ENCODE assay signal across 8 cellular contexts in the genomic region with DNA sequence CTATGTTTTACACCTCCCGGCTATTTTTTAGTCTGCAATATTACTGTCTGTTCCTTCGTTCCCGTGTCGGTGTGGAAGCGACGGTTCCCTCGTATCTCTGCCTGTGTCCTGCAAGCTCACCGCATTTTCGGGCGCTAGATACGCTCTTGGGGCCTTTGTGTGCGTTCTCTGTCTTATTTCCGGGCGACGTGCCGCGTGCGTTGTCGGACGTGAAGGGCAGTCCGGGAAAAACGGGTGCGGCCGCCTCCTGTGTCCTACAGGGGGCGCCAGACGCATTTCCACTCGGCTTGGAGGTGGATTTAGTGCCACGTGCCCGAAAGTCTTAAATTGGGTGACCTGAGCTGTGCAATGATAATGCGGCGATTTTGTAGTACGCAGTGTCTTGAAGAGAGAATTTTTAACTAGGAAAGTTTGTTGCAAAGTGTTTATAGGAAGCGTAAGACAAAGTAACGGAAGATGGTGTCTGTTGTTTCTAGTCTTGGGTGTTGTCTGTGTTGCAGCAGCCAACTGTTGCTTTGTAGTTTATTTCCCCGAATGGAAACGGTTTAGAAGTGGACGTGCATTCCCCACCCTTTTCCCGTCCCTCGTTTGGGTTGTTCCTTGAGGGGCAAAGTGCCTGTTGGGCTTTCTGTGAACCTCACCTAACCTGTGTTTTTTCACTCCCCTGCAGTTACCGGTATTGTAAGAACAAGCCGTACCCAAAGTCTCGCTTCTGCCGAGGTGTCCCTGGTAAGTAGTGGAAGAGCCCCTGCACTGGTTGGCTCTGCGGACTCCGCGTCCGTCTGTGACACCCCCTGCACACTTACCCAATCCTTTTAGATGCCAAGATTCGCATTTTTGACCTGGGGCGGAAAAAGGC. TPM values are rescaled to one million over a fixed set of nuclear protein-coding genes. Genes with fewer than 3 reads are reported as not detected.
A peak's percentile ranks its signal among the peaks of the same experiment; 100 is the strongest.
DNase-seq lines count a peak whose midpoint lies in the region; ATAC-seq and TF ChIP-seq lines count a peak whose summit lies in the region.

No MANE protein-coding gene starts in this region.

- peaks cover 25% of the 10 kb centered on the region for H4K20me1 ChIP-seq in Loucy (ENCODE audit: insufficient read depth, low read length, poor library complexity, severe bottlenecking)

- peaks cover 24% of the 10 kb centered on the region for H3K4me1 Mint-ChIP-seq in activated naive CD4-positive, alpha-beta T cell treated with anti-CD3 and anti-CD28 coated beads, Interleukin-2, amount 10 ng/mL, durations not matched to agents 7 days and 5 days

- H3K27me3 ChIP-seq in Loucy (ENCODE audit: insufficient read depth, low read length, poor library complexity, severe bottlenecking) (peaks cover 8% of the 10 kb centered on the region), gastroesophageal sphincter (no peaks in the 10 kb centered on the region), neutrophil (no peaks in the 10 kb centered on the region)

- H3K79me2 ChIP-seq in Loucy (ENCODE audit: insufficient read depth, low read length): peaks cover 35% of the 10 kb centered on the region

- no peaks in the 10 kb centered on the region for H3K9me3 Mint-ChIP-seq in activated naive CD4-positive, alpha-beta T cell treated with anti-CD3 and anti-CD28 coated beads, Interleukin-2, amount 10 ng/mL, durations not matched to agents 7 days and 5 days

- H3K4me1 ChIP-seq in Loucy (ENCODE audit: insufficient read depth, low read length, poor library complexity, severe bottlenecking) (peaks cover 13% of the 10 kb centered on the region), gastroesophageal sphincter (peaks cover 0 to 40% (median 4%) of the 10 kb centered on the region in 3 donors), neutrophil (ENCODE audit: control insufficient read depth in 1 of 2, insufficient read depth in 1 of 2, low read depth in 1 of 2, low read length in 1 of 2) (peaks cover 16 to 21% of the 10 kb centered on the region in 2 experiments)

- no peaks in the 10 kb centered on the region for H3K9me3 ChIP-seq in Loucy (ENCODE audit: insufficient read depth, low read depth, low read length)
- H3K9me3 ChIP-seq in gastroesophageal sphincter: no peaks in the 10 kb centered on the region
- H3K9me3 ChIP-seq in neutrophil: no peaks in the 10 kb centered on the region

- peaks cover 30% of the 10 kb centered on the region for H3K36me3 Mint-ChIP-seq in activated naive CD4-positive, alpha-beta T cell treated with anti-CD3 and anti-CD28 coated beads, Interleukin-2, amount 10 ng/mL, durations not matched to agents 7 days and 5 days

- H3K4me3 ChIP-seq in Loucy (ENCODE audit: low read length, poor library complexity, severe bottlenecking) (peak overlapping the region; percentile 93), gastroesophageal sphincter (peak overlapping the region; percentile 73 to 97), neutrophil (ENCODE audit: low read depth in 1 of 2, low read length in 1 of 2) (peak overlapping the region; percentile 70 to 78)

- peak; percentile 64 for DNase-seq in NK-92 treated with Interleukin-12 subunit alpha and Interleukin-12 subunit beta, amount 100 ng/mL, for 24 hours (lab: John Stamatoyannopoulos, UW)
- DNase-seq in NK-92 (lab: John Stamatoyannopoulos, UW; ENCODE audit: unreplicated experiment): no peak
- peak; percentile 79 for DNase-seq in SK-MEL-5 (ENCODE audit: low read depth, low spot score)
- peak; percentile 89 for DNase-seq in activated naive CD4-positive, alpha-beta T cell treated with anti-CD3 and anti-CD28 coated beads, Interleukin-2, amount 10 ng/mL, durations not matched to agents 7 days and 5 days
- DNase-seq in superior temporal gyrus (ENCODE audit: extremely low spot score): peak; percentile 83

- H3K9me2 ChIP-seq in Loucy (replicated peaks; ENCODE audit: low read depth, low read length): no peaks in the 10 kb centered on the region

- peak overlapping the region; percentile 86 for H3K4me2 ChIP-seq in Loucy (ENCODE audit: low read depth, low read length, poor library complexity, severe bottlenecking)

- in situ Hi-C loops in SK-MEL-5 (cut with HindIII; ENCODE audit: low pct_unique_long_range_greater_than_20kb, low sequenced_read_pairs): no loop called here

- TF ChIP-seq POLR2A in gastroesophageal sphincter (IDR thresholded peaks at IDR 0.05): no peak

- peak; percentile 63 for ATAC-seq in gastroesophageal sphincter

- H3F3A ChIP-seq in Loucy (ENCODE audit: low read depth): no peaks in the 10 kb centered on the region; the same call in 1 of the 2 replicates

- H3K27ac ChIP-seq in gastroesophageal sphincter (peak overlapping the region; percentile 92 to 100 (median 96)), neutrophil (peak overlapping the region; percentile 96)

- TF ChIP-seq EP300 in gastroesophageal sphincter (IDR thresholded peaks at IDR 0.05): no peak

- H3K36me3 ChIP-seq in Loucy (ENCODE audit: insufficient read depth, low read length) (peaks cover 21% of the 10 kb centered on the region; the same call in 1 of the 2 replicates), gastroesophageal sphincter (peaks cover 0 to 36% of the 10 kb centered on the region in 2 donors), neutrophil (peaks cover 36% of the 10 kb centered on the region)

- CTCF ChIA-PET in activated naive CD4-positive, alpha-beta T cell treated with anti-CD3 and anti-CD28 coated beads, Interleukin-2, amount 10 ng/mL, durations not matched to agents 7 days and 5 days (lab: Charles Lee): interaction anchor here (1.1 to 2.4 kb wide), 6 partner anchors 10 to 386 kb away, joined by 3 to 14 read pairs (median 4); a partner anchor contains a TSS

- TF ChIP-seq CTCF in Loucy (conservative IDR thresholded peaks at IDR 0.05; ENCODE audit: low read length) (peak; percentile 64), gastroesophageal sphincter (IDR thresholded peaks at IDR 0.05) (peak; percentile 63 to 85 (median 82)), neutrophil (IDR thresholded peaks at IDR 0.05) (peak; percentile 93)

- H3K27ac Mint-ChIP-seq in activated naive CD4-positive, alpha-beta T cell treated with anti-CD3 and anti-CD28 coated beads, Interleukin-2, amount 10 ng/mL, durations not matched to agents 7 days and 5 days: peak overlapping the region; percentile 100

- 56% methylated on average over 21 of the region's 49 CpGs; no CpG with 5 or more reads in 1 of the 2 donors for WGBS in gastroesophageal sphincter (ENCODE audit: low coverage in 1 of 2), 2 donors

- peaks cover 4% of the 10 kb centered on the region for H3K27me3 Mint-ChIP-seq in activated naive CD4-positive, alpha-beta T cell treated with anti-CD3 and anti-CD28 coated beads, Interleukin-2, amount 10 ng/mL, durations not matched to agents 7 days and 5 days

- peak overlapping the region; percentile 100 for H3K9ac ChIP-seq in Loucy (ENCODE audit: low read depth, low read length, poor library complexity, severe bottlenecking)

- no peak overlapping the region for H2AFZ ChIP-seq in Loucy (ENCODE audit: low read length)

- H3K4me3 Mint-ChIP-seq in activated naive CD4-positive, alpha-beta T cell treated with anti-CD3 and anti-CD28 coated beads, Interleukin-2, amount 10 ng/mL, durations not matched to agents 7 days and 5 days: peak overlapping the region; percentile 99

RNA-seq across cellular contexts. Expression of a gene that starts 0.7 kb away (rescaled TPM):
- total RNA-seq in SK-MEL-5 (2014; rRNA removed; shearing (Covaris generic)): 3,421 and 3,578 TPM in 2 replicates
- 4,659 and 5,421 TPM in 2 replicates for polyA plus RNA-seq in SK-MEL-5 (2015; cell fraction: cytosol; rRNA removed)
- 1,251 and 1,421 TPM in 2 replicates for polyA plus RNA-seq in SK-MEL-5 (2015; cell fraction: nucleus; rRNA removed)
- 1,000 to 10,000 TPM; 3,970 to 7,427 (median 5,392) TPM for total RNA-seq in gastroesophageal sphincter

RNA-seq across cellular contexts. Expression of a gene that starts 10.2 kb away (rescaled TPM):
- total RNA-seq in SK-MEL-5 (2014; rRNA removed; shearing (Covaris generic)): 53.4 and 56.8 TPM in 2 replicates
- polyA plus RNA-seq in SK-MEL-5 (2015; cell fraction: cytosol; rRNA removed): 70.7 and 87.8 TPM in 2 replicates
- polyA plus RNA-seq in SK-MEL-5 (2015; cell fraction: nucleus; rRNA removed): 38.6 and 38.8 TPM in 2 replicates
- 10 to 100 TPM; 11.1 to 29.3 (median 22.3) TPM for total RNA-seq in gastroesophageal sphincter

RNA-seq across cellular contexts. Expression of a gene that starts 12.4 kb away (rescaled TPM):
- total RNA-seq in SK-MEL-5 (2014; rRNA removed; shearing (Covaris generic)): 17.6 and 25.3 TPM in 2 replicates
- polyA plus RNA-seq in SK-MEL-5 (2015; cell fraction: cytosol; rRNA removed): 18.6 and 20.8 TPM in 2 replicates
- 407 and 423 TPM in 2 replicates for polyA plus RNA-seq in SK-MEL-5 (2015; cell fraction: nucleus; rRNA removed)
- total RNA-seq in gastroesophageal sphincter: 10 to 100 TPM; 11.7 to 54.5 (median 24.4) TPM

RNA-seq across cellular contexts. Expression of a gene that starts 19.8 kb away (rescaled TPM):
- 15.4 and 21.3 TPM in 2 replicates for total RNA-seq in SK-MEL-5 (2014; rRNA removed; shearing (Covaris generic))
- polyA plus RNA-seq in SK-MEL-5 (2015; cell fraction: cytosol; rRNA removed): 66.5 and 77.3 TPM in 2 replicates
- polyA plus RNA-seq in SK-MEL-5 (2015; cell fraction: nucleus; rRNA removed): 119 and 130 TPM in 2 replicates
- total RNA-seq in gastroesophageal sphincter: 10 to 100 TPM; 41.0 to 58.6 (median 50.6) TPM

RNA-seq across cellular contexts. Expression of a gene that starts 24.5 kb away (rescaled TPM):
- 108 and 138 TPM in 2 replicates for total RNA-seq in SK-MEL-5 (2014; rRNA removed; shearing (Covaris generic))
- 114 and 154 TPM in 2 replicates for polyA plus RNA-seq in SK-MEL-5 (2015; cell fraction: cytosol; rRNA removed)
- 164 and 180 TPM in 2 replicates for polyA plus RNA-seq in SK-MEL-5 (2015; cell fraction: nucleus; rRNA removed)
- over 10,000 TPM in 1 of 4 donors, 1,000 to 10,000 TPM in 3; 7,815 to 15,318 (median 8,757) TPM for total RNA-seq in gastroesophageal sphincter
